ENCODE assay signal across 8 cellular contexts in genomic region chr5:139389701-139390638, GRCh38. TPM values are rescaled to one million over a fixed set of nuclear protein-coding genes. Genes with fewer than 3 reads are reported as not detected.
DNase-seq lines count a peak whose midpoint lies in the region; ATAC-seq, FAIRE-seq and TF ChIP-seq lines count a peak whose summit lies in the region.

Gene MZB1, minus strand, starts transcription at chr5:139389913. Its CDS starts 57 bp downstream, at chr5:139389856.

- H3K27me3 Mint-ChIP-seq in mesothelial cell of epicardium (ENCODE audit: low read depth), result peaks cover 42% of the 10 kb centered on the region

- no peaks in the 10 kb centered on the region for H3K36me3 Mint-ChIP-seq in mesothelial cell of epicardium

- peak; percentile 99 for FAIRE-seq in GM12891 (lab: Jason Lieb, UNC)

- H3K9me3 Mint-ChIP-seq in mesothelial cell of epicardium, result no peaks in the 10 kb centered on the region

- H3K4me1 Mint-ChIP-seq in mesothelial cell of epicardium, result peaks cover 13% of the 10 kb centered on the region

- H3K4me3 Mint-ChIP-seq in mesothelial cell of epicardium, result no peak within 1 kb of the TSS

- no peak for TF ChIP-seq CTCF in LNCaP clone FGC (IDR thresholded peaks at IDR 0.05; ENCODE audit: control insufficient read depth, extremely low read depth, insufficient read depth)
- no peak for TF ChIP-seq CTCF in mesothelial cell of epicardium (IDR thresholded peaks at IDR 0.05; ENCODE audit: unreplicated experiment)

- ATAC-seq in GM21576 (IDR thresholded peaks at IDR 0.05; ENCODE audit: unreplicated experiment), result peak; percentile 34

- peak; percentile 93 for TF ChIP-seq POLR2A in GM12891 (IDR thresholded peaks at IDR 0.05; ENCODE audit: low read depth, low read length)

- no peak within 1 kb of the TSS for H3K27ac Mint-ChIP-seq in mesothelial cell of epicardium

- H3K4me3 ChIP-seq in LNCaP clone FGC (ENCODE audit: low read depth, low read length), result peak within 1 kb of the TSS; percentile 64

- DNase-seq in GM12891 (ENCODE audit: insufficient read length, low spot score), result peak; percentile 80
- no peak for DNase-seq in LNCaP clone FGC (ENCODE audit: low read depth)
- peak; percentile 71 for DNase-seq in activated gamma-delta T cell treated with Interleukin-2 at 50 U/mL for 16 hours
- peak; percentile 25 for DNase-seq in stimulated activated CD8-positive, alpha-beta memory T cell treated with anti-CD3 and anti-CD28 coated beads, Interleukin-12 subunit alpha, Interleukin-12 subunit beta, amount 100 ng/mL, for 1 hour (ENCODE audit: low read depth)
- DNase-seq in pons (ENCODE audit: low spot score), result no peak
- no peak for DNase-seq in mesothelial cell of epicardium (ENCODE audit: low spot score in 2 of 2, unreplicated experiment in 2 of 2)
- no peak for DNase-seq in COLO668 (lab: John Stamatoyannopoulos, UW; ENCODE audit: unreplicated experiment)

TF ChIP-seq in GM12891, 5 proteins besides CTCF, POLR2A, EP300 and RAD21:
- peak; percentile 94 for TF ChIP-seq POLR2AphosphoS5 (IDR thresholded peaks at IDR 0.05; ENCODE audit: low read depth, low read length)
- peak; percentile 88 for TF ChIP-seq POU2F2 (IDR thresholded peaks at IDR 0.05; ENCODE audit: low read depth, low read length)
- TF ChIP-seq SPI1 (IDR thresholded peaks at IDR 0.05; ENCODE audit: low read depth, low read length), result peak; percentile 72
- TF ChIP-seq TAF1 (IDR thresholded peaks at IDR 0.05; ENCODE audit: low read depth, low read length), result peak; percentile 86
- no peak for TF ChIP-seq PAX5 (IDR thresholded peaks at IDR 0.05; ENCODE audit: insufficient read depth, low read length, severe bottlenecking)

RNA-seq across cellular contexts. Expression of gene MZB1, which starts in this region (rescaled TPM):
- polyA plus RNA-seq in GM12891 (2012; ENCODE audit: low read depth, missing spikeins), result 156 TPM
- total RNA-seq in mesothelial cell of epicardium, result 0.20 TPM in 1 of 3 replicates, not detected in the others

Comparison
In these comparisons a context has a peak if more than half of its experiments do, and no peak if none do; other contexts are left out.
1. DNase-seq: peak in GM12891 (single experiment), activated gamma-delta T cell treated with Interleukin-2 at 50 U/mL for 16 hours (single experiment) and stimulated activated CD8-positive, alpha-beta memory T cell treated with anti-CD3 and anti-CD28 coated beads, Interleukin-12 subunit alpha, Interleukin-12 subunit beta, amount 100 ng/mL, for 1 hour (single experiment); none in LNCaP clone FGC (single experiment), pons (single experiment), mesothelial cell of epicardium (0 of 2) and COLO668 (single experiment).